In genomic region chr4:41169256-41169655, GRCh38 we compare ENCODE assay signal across 23 cellular contexts. TPM values are rescaled to one million over a fixed set of nuclear protein-coding genes. Genes with fewer than 3 reads are reported as not detected.
A peak's percentile ranks its signal among the peaks of the same experiment; 100 is the strongest.
DNase-seq lines count a peak whose midpoint lies in the region; ATAC-seq and TF ChIP-seq lines count a peak whose summit lies in the region.
"Had no signal": no experiment of that assay in that cellular context is flagged by ENCODE, and none has a peak within 500 bp of the region (broad histone marks: within the 10 kb centered on the region; RNA-seq: fewer than 3 reads in every experiment).

No MANE protein-coding gene starts in this region.

- H3K4me3 Mint-ChIP-seq in MCF 10A (ENCODE audit: unreplicated experiment) = no peak overlapping the region
- H3K4me3 Mint-ChIP-seq: activated CD4-positive, alpha-beta memory T cell treated with anti-CD3 and anti-CD28 coated beads, Interleukin-2, amount 10 ng/mL, durations not matched to agents 7 days and 5 days had no signal

- H3K27me3 ChIP-seq in skeletal muscle satellite cell (ENCODE audit: control insufficient read depth, insufficient read depth, low read length) = no peaks in the 10 kb centered on the region
- H3K27me3 ChIP-seq in Karpas-422 (ENCODE audit: low read length) = no peaks in the 10 kb centered on the region
- H3K27me3 ChIP-seq: cardiac muscle cell, Peyer's patch, transverse colon had no signal

- H3K27me3 Mint-ChIP-seq in MCF 10A (ENCODE audit: insufficient read depth, unreplicated experiment) = no peaks in the 10 kb centered on the region
- H3K27me3 Mint-ChIP-seq: activated CD4-positive, alpha-beta memory T cell treated with anti-CD3 and anti-CD28 coated beads, Interleukin-2, amount 10 ng/mL, durations not matched to agents 7 days and 5 days had no signal

- H3K9me3 ChIP-seq in skeletal muscle satellite cell (replicated peaks; ENCODE audit: low read length) = no peaks in the 10 kb centered on the region
- H3K9me3 ChIP-seq in Karpas-422 (ENCODE audit: low read length) = no peaks in the 10 kb centered on the region
- H3K9me3 ChIP-seq: HAP-1, lower lobe of right lung, Peyer's patch, transverse colon had no signal

- H3K9me2 ChIP-seq in Karpas-422 (replicated peaks; ENCODE audit: insufficient read depth, low read length) = no peaks in the 10 kb centered on the region

- H3K79me2 ChIP-seq in Karpas-422 (ENCODE audit: low read length) = no peaks in the 10 kb centered on the region

- no peak for ATAC-seq in GM21367 (IDR thresholded peaks at IDR 0.05; ENCODE audit: unreplicated experiment)
- ATAC-seq: lower lobe of right lung had no signal

- H2AFZ ChIP-seq in Karpas-422 (ENCODE audit: low read length) = no peak overlapping the region

- CTCF ChIA-PET in MCF 10A (lab: Yijun Ruan, JAX) = interaction anchor here (0.6 kb wide), 1 partner anchor 11 kb away, joined by 3 read pairs; no protein-coding TSS in a partner anchor

- H3K36me3 ChIP-seq in skeletal muscle satellite cell (ENCODE audit: insufficient read depth, low read length) (peaks cover 15% of the 10 kb centered on the region), Karpas-422 (ENCODE audit: insufficient read depth, low read length) (no peaks in the 10 kb centered on the region)
- H3K36me3 ChIP-seq: cardiac muscle cell, HAP-1, lower lobe of right lung, Peyer's patch, transverse colon, WERI-Rb-1 had no signal

- peak overlapping the region; percentile 54 for H3K27ac Mint-ChIP-seq in MCF 10A (ENCODE audit: low read depth, unreplicated experiment)
- H3K27ac Mint-ChIP-seq: activated CD4-positive, alpha-beta memory T cell treated with anti-CD3 and anti-CD28 coated beads, Interleukin-2, amount 10 ng/mL, durations not matched to agents 7 days and 5 days had no signal

- POLR2A ChIA-PET in MCF 10A (lab: Yijun Ruan, JAX) = interaction anchor here (0.6 to 9.3 kb wide), 4 partner anchors 9 to 74 kb away, joined by 3 to 156 read pairs (median 6); no protein-coding TSS in a partner anchor

- H3K4me1 Mint-ChIP-seq in MCF 10A (ENCODE audit: insufficient read depth, unreplicated experiment) = peaks cover 32% of the 10 kb centered on the region
- H3K4me1 Mint-ChIP-seq: activated CD4-positive, alpha-beta memory T cell treated with anti-CD3 and anti-CD28 coated beads, Interleukin-2, amount 10 ng/mL, durations not matched to agents 7 days and 5 days had no signal

- H3K4me3 ChIP-seq in skeletal muscle satellite cell (ENCODE audit: low read length) = no peak overlapping the region
- H3K4me3 ChIP-seq in Karpas-422 (ENCODE audit: low read length) = no peak overlapping the region
- H3K4me3 ChIP-seq: cardiac muscle cell, HAP-1, lower lobe of right lung, Peyer's patch, transverse colon had no signal

- H3K36me3 Mint-ChIP-seq in MCF 10A (ENCODE audit: insufficient read depth, unreplicated experiment) = peaks cover 54% of the 10 kb centered on the region

- no peak for TF ChIP-seq CTCF in MCF 10A (IDR thresholded peaks at IDR 0.05; ENCODE audit: unreplicated experiment)

- intact Hi-C loops in MCF 10A (cut with micrococcal nuclease) = no loop called here

- BruUV-seq in MCF 10A (replicated peaks; lab: Mats Ljungman, UMichigan) = no TSS peak

- DNase-seq in NCI-H1436 (lab: John Stamatoyannopoulos, UW) (peak; percentile 15), NCI-H1436 treated with DMSO at 0.1 percent for 48 hours (lab: John Stamatoyannopoulos, UW) (no peak), NCI-H2227 treated with DMSO at 0.1 percent for 48 hours (lab: John Stamatoyannopoulos, UW) (peak; percentile 33), MCF 10A (ENCODE audit: unreplicated experiment) (no peak), HK-2 (ENCODE audit: unreplicated experiment) (no peak), Karpas-422 (no peak)
- DNase-seq: activated CD4-positive, alpha-beta memory T cell treated with anti-CD3 and anti-CD28 coated beads, Interleukin-2, amount 10 ng/mL, durations not matched to agents 7 days and 5 days; activated gamma-delta T cell treated with Interleukin-2 at 50 U/mL for 16 hours; erythroblast; hypothalamus; islet precursor cell; lower lobe of right lung; NCI-H1930; Peyer's patch; small intestine; stimulated activated naive CD4-positive, alpha-beta T cell treated with Interleukin-2 at 50 U/mL for 16 hours; T-helper 2 cell; transverse colon; WERI-Rb-1 had no signal

- H3K9ac ChIP-seq in skeletal muscle satellite cell (ENCODE audit: low read depth, low read length) = no peak overlapping the region
- H3K9ac ChIP-seq in Karpas-422 (ENCODE audit: low read length) = no peak overlapping the region

- peak overlapping the region; percentile 49 for H3K4me2 ChIP-seq in skeletal muscle satellite cell (ENCODE audit: low read length)
- no peak overlapping the region for H3K4me2 ChIP-seq in Karpas-422 (ENCODE audit: low read depth, low read length, poor library complexity, severe bottlenecking)

- H3K27ac ChIP-seq in Karpas-422 (ENCODE audit: low read length) = no peak overlapping the region
- H3K27ac ChIP-seq: cardiac muscle cell, lower lobe of right lung, Peyer's patch, WERI-Rb-1 had no signal

- peaks cover 9% of the 10 kb centered on the region for H3K4me1 ChIP-seq in skeletal muscle satellite cell (ENCODE audit: control insufficient read depth, insufficient read depth, low read length)
- no peaks in the 10 kb centered on the region for H3K4me1 ChIP-seq in Karpas-422 (ENCODE audit: low read length)
- H3K4me1 ChIP-seq: Peyer's patch had no signal

- no peaks in the 10 kb centered on the region for H4K20me1 ChIP-seq in Karpas-422 (ENCODE audit: insufficient read depth, low read depth, low read length)

- H3K9me3 Mint-ChIP-seq in MCF 10A (ENCODE audit: unreplicated experiment) = peaks cover 6% of the 10 kb centered on the region

RNA-seq across cellular contexts. Expression of gene APBB2, which starts 45.1 kb away (rescaled TPM):
- 159 and 201 TPM in 2 replicates for total RNA-seq in MCF 10A (2022)
- 42.2 and 47.7 TPM in 2 replicates for total RNA-seq in skeletal muscle satellite cell (2012; rRNA removed)
- 3.7 and 6.7 TPM in 2 replicates for total RNA-seq in Karpas-422 (2014; rRNA removed; shearing (Covaris generic); ENCODE audit: low replicate concordance)

Comparison
In these comparisons a context has a peak if more than half of its experiments do, and no peak if none do; other contexts are left out.
1. DNase-seq: peak in NCI-H1436 (single experiment) and NCI-H2227 treated with DMSO at 0.1 percent for 48 hours (single experiment); none in NCI-H1436 treated with DMSO at 0.1 percent for 48 hours (single experiment), MCF 10A (single experiment), HK-2 (single experiment) and Karpas-422 (single experiment).
2. RNA of gene APBB2, which starts 45.1 kb away (total RNA-seq): 159 to 201 TPM in MCF 10A; 3.7 to 6.7 TPM in Karpas-422; every median in the first group is over 10 times any median in the second.